In the genomic region with DNA sequence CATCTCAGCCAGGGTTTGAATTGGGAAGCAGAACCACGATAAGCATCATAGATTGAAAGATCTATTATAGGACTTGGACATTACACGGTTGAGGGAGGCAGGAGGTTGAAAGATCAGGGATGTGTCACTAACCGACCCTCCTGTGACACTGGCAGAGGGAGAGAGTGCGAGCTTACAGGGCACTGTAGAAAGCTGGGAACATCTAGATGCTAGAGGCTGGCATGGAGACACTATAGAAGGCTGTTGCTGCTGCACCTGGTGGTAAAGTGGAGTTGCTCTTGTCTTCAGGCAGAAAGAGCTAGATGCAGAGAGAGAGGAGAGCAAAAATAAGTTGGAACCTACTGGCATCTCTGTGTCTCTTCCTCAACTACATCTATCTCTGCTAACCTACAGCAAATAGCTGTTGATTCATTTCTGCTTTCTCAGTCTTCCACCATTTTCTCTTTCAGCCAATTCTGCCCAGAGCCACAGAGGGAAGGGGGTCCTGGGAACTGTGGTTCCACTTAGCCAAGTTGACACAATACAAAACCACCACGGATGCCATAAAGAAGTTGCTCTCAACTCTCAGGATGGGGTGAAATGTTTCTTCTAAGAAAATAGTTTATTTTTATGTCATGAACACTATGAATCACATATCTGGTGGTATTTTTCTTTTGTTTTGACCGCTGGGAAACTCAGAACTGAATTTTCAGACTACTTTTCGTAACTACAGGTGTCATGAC, we compare ENCODE assay signal across 16 cellular contexts.
A peak's percentile ranks its signal among the peaks of the same experiment; 100 is the strongest.
DNase-seq lines count a peak whose midpoint lies in the region; ATAC-seq and TF ChIP-seq lines count a peak whose summit lies in the region.
"Had no signal": no experiment of that assay in that cellular context is flagged by ENCODE, and none has a peak within 500 bp of the region (broad histone marks: within the 10 kb centered on the region; RNA-seq: fewer than 3 reads in every experiment).

No MANE protein-coding gene starts in this region.

- no peak overlapping the region for H3K23ac ChIP-seq in trophoblast cell (ENCODE audit: low read length)

- H3K14ac ChIP-seq in trophoblast cell (ENCODE audit: low read length) = no peak overlapping the region

- H3K4me1 Mint-ChIP-seq in activated T-cell treated with anti-CD3 and anti-CD28 coated beads, Interleukin-2, amount 50 U/mL, for 4 hours (ENCODE audit: low read depth) = no peaks in the 10 kb centered on the region

- no peaks in the 10 kb centered on the region for H3K36me3 Mint-ChIP-seq in activated T-cell treated with anti-CD3 and anti-CD28 coated beads, Interleukin-2, amount 50 U/mL, for 4 hours (ENCODE audit: insufficient read depth)

- H3K4me2 ChIP-seq in Karpas-422 (ENCODE audit: low read depth, low read length, poor library complexity, severe bottlenecking) = no peak overlapping the region
- no peak overlapping the region for H3K4me2 ChIP-seq in trophoblast cell (ENCODE audit: low read length)
- H3K4me2 ChIP-seq: smooth muscle cell had no signal

- no peak overlapping the region for H4K91ac ChIP-seq in trophoblast cell (ENCODE audit: low read depth, low read length)

- H3K4ac ChIP-seq in trophoblast cell (ENCODE audit: low read depth, low read length) = no peak overlapping the region

- H2AK5ac ChIP-seq in trophoblast cell (ENCODE audit: low read length) = no peak overlapping the region

- no peaks in the 10 kb centered on the region for H4K20me1 ChIP-seq in Karpas-422 (ENCODE audit: insufficient read depth, low read depth, low read length)

- peaks cover 2% of the 10 kb centered on the region for H3K27me3 Mint-ChIP-seq in activated T-cell treated with anti-CD3 and anti-CD28 coated beads, Interleukin-2, amount 50 U/mL, for 4 hours (ENCODE audit: low read depth)

- H3K9ac ChIP-seq in Karpas-422 (ENCODE audit: low read length) = no peak overlapping the region
- peak overlapping the region; percentile 2 for H3K9ac ChIP-seq in trophoblast cell (ENCODE audit: low read length)

- no peaks in the 10 kb centered on the region for H3K9me3 Mint-ChIP-seq in activated T-cell treated with anti-CD3 and anti-CD28 coated beads, Interleukin-2, amount 50 U/mL, for 4 hours
- H3K9me3 Mint-ChIP-seq: activated T-helper 2 cell treated with anti-CD3 and anti-CD28 coated beads, Interferon-gamma antibody, Interleukin-2, Interleukin-4, amounts not matched to agents 10 μg/mL and 5 μg/mL and 100 μg/mL, durations not matched to agents 14 hours and 24 hours and 36 hours had no signal

- WGBS in trophoblast cell (ENCODE audit: extremely low coverage, insufficient coverage, insufficient read length) = no CpG with 5 or more reads among the region's 7 CpGs

- H3K79me1 ChIP-seq in trophoblast cell (ENCODE audit: low read length) = no peaks in the 10 kb centered on the region

- no peak overlapping the region for H3K27ac ChIP-seq in Karpas-422 (ENCODE audit: low read length)
- H3K27ac ChIP-seq in trophoblast cell (ENCODE audit: low read depth, low read length) = no peak overlapping the region
- no peak overlapping the region for H3K27ac ChIP-seq in dorsolateral prefrontal cortex
- H3K27ac ChIP-seq: lower lobe of right lung had no signal

- TF ChIP-seq CTCF in dorsolateral prefrontal cortex (IDR thresholded peaks at IDR 0.05 in 54 of 56, conservative IDR thresholded peaks at IDR 0.05 in 2 of 56; ENCODE audit: low read depth in 1 of 56, partially characterized antibody in 56 of 56) = no peak

- H2BK12ac ChIP-seq in trophoblast cell (ENCODE audit: low read length) = no peak overlapping the region

- ATAC-seq in activated T-cell treated with anti-CD3 and anti-CD28 coated beads, Interleukin-2, amount 50 U/mL, for 4 hours = peak; percentile 51 to 77
- peak; percentile 70 for ATAC-seq in GM21529 (IDR thresholded peaks at IDR 0.05; ENCODE audit: unreplicated experiment)
- ATAC-seq: lower lobe of right lung had no signal

- H2BK120ac ChIP-seq in trophoblast cell (ENCODE audit: insufficient read depth, low read length, poor library complexity) = no peak overlapping the region

- H3K9me2 ChIP-seq in Karpas-422 (replicated peaks; ENCODE audit: insufficient read depth, low read length) = no peaks in the 10 kb centered on the region

- H3K36me3 ChIP-seq in Karpas-422 (ENCODE audit: insufficient read depth, low read length) (no peaks in the 10 kb centered on the region), trophoblast cell (ENCODE audit: control insufficient read depth in 1 of 2, insufficient read depth in 2 of 2, low read length in 2 of 2) (no peaks in the 10 kb centered on the region)
- H3K36me3 ChIP-seq: lower lobe of right lung had no signal

- no peak overlapping the region for H4K12ac ChIP-seq in trophoblast cell (ENCODE audit: low read depth, low read length)

- no peak overlapping the region for H2AFZ ChIP-seq in Karpas-422 (ENCODE audit: low read length)
- H2AFZ ChIP-seq in trophoblast cell (ENCODE audit: insufficient read depth, low read length, poor library complexity) = no peak overlapping the region

- no peak overlapping the region for H3K4me3 Mint-ChIP-seq in activated T-cell treated with anti-CD3 and anti-CD28 coated beads, Interleukin-2, amount 50 U/mL, for 4 hours

- H3K9me3 ChIP-seq in Karpas-422 (ENCODE audit: low read length) (no peaks in the 10 kb centered on the region), trophoblast cell (ENCODE audit: insufficient read depth, low read depth, low read length) (no peaks in the 10 kb centered on the region)
- H3K9me3 ChIP-seq: lower lobe of right lung had no signal

- no peaks in the 10 kb centered on the region for H3K79me2 ChIP-seq in Karpas-422 (ENCODE audit: low read length)
- no peaks in the 10 kb centered on the region for H3K79me2 ChIP-seq in trophoblast cell (ENCODE audit: control insufficient read depth, insufficient read depth, low read length, poor library complexity)

- no peak overlapping the region for H3K4me3 ChIP-seq in Karpas-422 (ENCODE audit: low read length)
- H3K4me3 ChIP-seq in trophoblast cell (ENCODE audit: low read depth, low read length) = peak overlapping the region; percentile 48
- H3K4me3 ChIP-seq in dorsolateral prefrontal cortex = no peak overlapping the region
- H3K4me3 ChIP-seq: lower lobe of right lung, smooth muscle cell had no signal

- H3K4me1 ChIP-seq in Karpas-422 (ENCODE audit: low read length) (no peaks in the 10 kb centered on the region), trophoblast cell (ENCODE audit: control insufficient read depth in 1 of 2, insufficient read depth in 2 of 2, low read length in 2 of 2) (no peaks in the 10 kb centered on the region)
- H3K4me1 ChIP-seq: lower lobe of right lung had no signal

- DNase-seq in activated T-cell treated with anti-CD3 and anti-CD28 coated beads, Interleukin-2, amount 50 U/mL, for 4 hours = no peak
- no peak for DNase-seq in activated T-cell treated with anti-CD3 and anti-CD28 coated beads, Interleukin-2, amount 50 U/mL, for 1 hour
- DNase-seq in Karpas-422 (peak; percentile 51), trophoblast cell (no peak), SKM-1 treated with dmso at 0.1 percent for 144 hours (lab: John Stamatoyannopoulos, UW; ENCODE audit: unreplicated experiment) (no peak), dorsolateral prefrontal cortex (no peak), occipital lobe (lab: John Stamatoyannopoulos, UW) (no peak)
- DNase-seq: cerebellar nuclear complex, erythroblast, H7, hypothalamus, lower lobe of right lung, RPMI8226 had no signal

- no peak overlapping the region for H2BK5ac ChIP-seq in trophoblast cell (ENCODE audit: low read depth, low read length, poor library complexity)

- H3K18ac ChIP-seq in trophoblast cell (ENCODE audit: low read length) = no peak overlapping the region

- intact Hi-C loops in dorsolateral prefrontal cortex (cut with DNase I) = loop anchor here in 1 of 2 donors (5.0 kb wide), 1 partner anchor 107 kb away; no protein-coding TSS in a partner anchor

- H4K8ac ChIP-seq in trophoblast cell (ENCODE audit: low read depth, low read length) = no peak overlapping the region

- H3K27me3 ChIP-seq in Karpas-422 (ENCODE audit: low read length) (no peaks in the 10 kb centered on the region), trophoblast cell (ENCODE audit: insufficient read depth, low read length) (no peaks in the 10 kb centered on the region), dorsolateral prefrontal cortex (no peaks in the 10 kb centered on the region)
